In genomic region chr7:135509839-135510602, GRCh38 we compare ENCODE assay signal across 8 cellular contexts. TPM values are rescaled to one million over a fixed set of nuclear protein-coding genes. Genes with fewer than 3 reads are reported as not detected.
DNase-seq lines count a peak whose midpoint lies in the region; ATAC-seq and TF ChIP-seq lines count a peak whose summit lies in the region.

Gene CNOT4, minus strand, starts transcription at chr7:135510102. Its CDS starts 71,771 bp downstream, at chr7:135438331.

- no peaks in the 10 kb centered on the region for H3K27me3 ChIP-seq in prostate gland (replicated peaks; ENCODE audit: insufficient read depth)

- under 1% methylated on average over 56 of the region's 56 CpGs for WGBS in prostate gland

- no peaks in the 10 kb centered on the region for H3K9me3 ChIP-seq in prostate gland

- peak within 1 kb of the TSS; percentile 62 to 76 for H3K4me3 ChIP-seq in prostate gland

- no peaks in the 10 kb centered on the region for H3K4me1 ChIP-seq in prostate gland (replicated peaks)

- peak; percentile 94 for DNase-seq in NCI-H1694 treated with DMSO at 0.1 percent for 48 hours (lab: John Stamatoyannopoulos, UW)
- peak; percentile 74 to 98 (median 94) for DNase-seq in amygdala (lab: John Stamatoyannopoulos, UW)
- peak; percentile 97 for DNase-seq in left ventricle myocardium superior
- peak; percentile 94 for DNase-seq in prostate gland (ENCODE audit: low spot score)
- peak; percentile 97 for DNase-seq in ureter (ENCODE audit: low spot score)

- intact Hi-C loops in T-helper 1 cell treated with Interleukin-12 subunit alpha and Interleukin-12 subunit beta and Interleukin-4 antibody, amounts not matched to agents 30 ng/mL and 1 ng/mL, for 36 hours (cut with micrococcal nuclease): loop anchor here (1.0 to 5.0 kb wide), 15 partner anchors 43 to 1383 kb away; partner anchors contain the start of genes AGBL3, BPGM, CYREN and LRGUK
- intact Hi-C loops in left ventricle myocardium superior (cut with micrococcal nuclease): no loop called here
- intact Hi-C loops in prostate gland (cut with DNase I): loop anchor here (5.0 kb wide), 1 partner anchor 223 kb away; no protein-coding TSS in a partner anchor

- peak within 1 kb of the TSS; percentile 92 to 93 for H3K27ac ChIP-seq in prostate gland

- H3K36me3 ChIP-seq in prostate gland: no peaks in the 10 kb centered on the region

- peak; percentile 97 for ATAC-seq in GM18505 (IDR thresholded peaks at IDR 0.05; ENCODE audit: unreplicated experiment)
- ATAC-seq in HG02943 (IDR thresholded peaks at IDR 0.05; ENCODE audit: low read depth, unreplicated experiment): peak; percentile 96
- peak; percentile 99 for ATAC-seq in left ventricle myocardium superior

- TF ChIP-seq CTCF in prostate gland (IDR thresholded peaks at IDR 0.05): no peak

- TF ChIP-seq POLR2A in GM18505 (IDR thresholded peaks at IDR 0.05; ENCODE audit: borderline replicate concordance, extremely low read depth, insufficient read depth, insufficient read length): peak; percentile 90
- TF ChIP-seq POLR2A in prostate gland (IDR thresholded peaks at IDR 0.05): peak; percentile 76

RNA-seq across cellular contexts. Expression of gene CNOT4, which starts in this region (rescaled TPM):
- 26.0 and 27.3 TPM in 2 replicates for total RNA-seq in T-helper 1 cell treated with Interleukin-12 subunit alpha and Interleukin-12 subunit beta and Interleukin-4 antibody, amounts not matched to agents 30 ng/mL and 1 ng/mL, for 36 hours
- total RNA-seq in left ventricle myocardium superior (26.6 TPM), prostate gland (10 to 100 TPM; 19.0 to 44.7 TPM), ureter (34.4 TPM)

Comparison
In these comparisons a context has a peak if more than half of its experiments do, and no peak if none do; other contexts are left out.
1. Peak in every context shown above with its lines: DNase-seq, ATAC-seq, H3K4me3 ChIP-seq and H3K27ac ChIP-seq.